In genomic region chr10:92688573-92688926, GRCh38 we compare ENCODE assay signal across 1 cellular context.
TF ChIP-seq lines count a peak whose summit lies in the region.

No MANE protein-coding gene starts in this region.

TF ChIP-seq in IMR-90, 13 proteins besides CTCF, POLR2A, EP300 and RAD21 (continued from another document):
- TF ChIP-seq BHLHE40 (IDR thresholded peaks at IDR 0.05; ENCODE audit: low read depth, low read length): no peak
